In genomic region chr17:62552851-62553659, GRCh38 we compare ENCODE assay signal across 8 cellular contexts.
DNase-seq lines count a peak whose midpoint lies in the region; ATAC-seq and TF ChIP-seq lines count a peak whose summit lies in the region.
"Not testable (repeated sequence)": the region's sequence is repeated elsewhere in the genome, so short reads cannot be mapped to it uniquely, and the experiment has no call there.

No MANE protein-coding gene starts in this region.

- not testable (repeated sequence) for H3K27me3 ChIP-seq in MM.1S (replicated peaks; ENCODE audit: insufficient read depth, low read length); Panc1 (ENCODE audit: control insufficient read depth, insufficient read depth, low read length); transverse colon

- H3K9ac ChIP-seq in MM.1S (ENCODE audit: low read length), result not testable (repeated sequence)

- peak; percentile 21 for DNase-seq in GM12865 (ENCODE audit: low read depth)
- not testable (repeated sequence) for DNase-seq in HFF-Myc (ENCODE audit: extremely low read depth, low read depth); Panc1 (ENCODE audit: low read depth, low spot score)
- peak; percentile 63 for DNase-seq in MM.1S
- peak; percentile 31 for DNase-seq in activated T-cell treated with anti-CD3 and anti-CD28 coated beads for 4 hours
- DNase-seq in erythroblast (lab: John Stamatoyannopoulos, UW), result peak; percentile 76 to 78
- DNase-seq in myocyte (ENCODE audit: low read depth), result peak; percentile 59
- peak; percentile 22 for DNase-seq in transverse colon

- ATAC-seq in Panc1, result peak; percentile 94

- not testable (repeated sequence) for H3K27ac ChIP-seq in MM.1S (ENCODE audit: low read length); Panc1 (ENCODE audit: low read length); transverse colon

- WGBS in transverse colon (ENCODE audit: low coverage in 1 of 2), 2 donors, result 8 to 22% methylated on average over 4 of the region's 4 CpGs

- not testable (repeated sequence) for H3K4me3 ChIP-seq in GM12865 (ENCODE audit: low read depth, low read length); HFF-Myc (replicated peaks; ENCODE audit: low read depth, low read length); Panc1 (ENCODE audit: low read depth in 2 of 2, low read length in 2 of 2); transverse colon
- H3K4me3 ChIP-seq in MM.1S (ENCODE audit: low read length), result peak overlapping the region; percentile 32; the same call in 1 of the 2 replicates

- in situ Hi-C loops in Panc1 (cut with HindIII; ENCODE audit: low pct_unique_long_range_greater_than_20kb, low sequenced_read_pairs); transverse colon (cut with MboI; ENCODE audit: low pct_ligation_motif_present in 1 of 4, low pct_unique_long_range_greater_than_20kb in 1 of 4, low sequenced_read_pairs in 3 of 4): not testable (repeated sequence)

- H2AFZ ChIP-seq in MM.1S (ENCODE audit: low read length), result not testable (repeated sequence)

- POLR2A ChIA-PET in Panc1 (lab: Charles Lee), result not testable (repeated sequence)

- peak overlapping the region; percentile 40; the same call in 1 of the 2 replicates for H3K4me2 ChIP-seq in MM.1S (ENCODE audit: low read depth, low read length)

- not testable (repeated sequence) for H3K36me3 ChIP-seq in MM.1S (replicated peaks; ENCODE audit: insufficient read depth, low read length); Panc1 (ENCODE audit: control insufficient read depth, insufficient read depth, low read length); transverse colon

- H3F3A ChIP-seq in MM.1S (ENCODE audit: insufficient read depth, low read length), result not testable (repeated sequence)

- not testable (repeated sequence) for H4K20me1 ChIP-seq in MM.1S (ENCODE audit: insufficient read depth, low read length)

- H3K79me2 ChIP-seq in MM.1S (ENCODE audit: low read length), result not testable (repeated sequence)

- intact Hi-C loops in Panc1 (cut with micrococcal nuclease; ENCODE audit: unreplicated experiment); transverse colon (cut with DNase I; ENCODE audit: low total_unique reads): not testable (repeated sequence)

- H3K9me3 ChIP-seq in MM.1S (replicated peaks; ENCODE audit: insufficient read depth, low read length); Panc1 (ENCODE audit: control insufficient read depth, insufficient read depth, low read depth, low read length); transverse colon: not testable (repeated sequence)

- TF ChIP-seq CTCF in GM12865 (IDR thresholded peaks at IDR 0.05; ENCODE audit: insufficient read depth, low read depth, low read length, missing control alignments) (peak; percentile 31), HFF-Myc (IDR thresholded peaks at IDR 0.05; ENCODE audit: low read depth, low read length, missing control alignments) (peak; percentile 45), MM.1S (IDR thresholded peaks at IDR 0.05; ENCODE audit: low read length) (peak; percentile 42), Panc1 (IDR thresholded peaks at IDR 0.05) (peak; percentile 72; the same call in 1 of the 2 replicates), transverse colon (IDR thresholded peaks at IDR 0.05) (peak; percentile 39 to 54 (median 45))

- TF ChIP-seq EP300 in transverse colon (IDR thresholded peaks at IDR 0.05; ENCODE audit: low read depth), result not testable (repeated sequence)

- not testable (repeated sequence) for H3K9me2 ChIP-seq in MM.1S (replicated peaks; ENCODE audit: insufficient read depth, low read length)

- H3K4me1 ChIP-seq in MM.1S (ENCODE audit: low read length); Panc1 (ENCODE audit: control insufficient read depth, insufficient read depth, low read length); transverse colon: not testable (repeated sequence)

- CTCF ChIA-PET in Panc1 (lab: Charles Lee), result interaction anchor here (0.6 to 1.0 kb wide), 7 partner anchors 26 to 321 kb away, joined by 3 to 5 read pairs (median 3); no protein-coding TSS in a partner anchor

- TF ChIP-seq POLR2A in erythroblast (IDR thresholded peaks at IDR 0.05; ENCODE audit: low read length); transverse colon (IDR thresholded peaks at IDR 0.05): not testable (repeated sequence)

- BruUV-seq in Panc1 (replicated peaks; lab: Mats Ljungman, UMichigan), result not testable (repeated sequence)
